27 cellular contexts compared by ENCODE assay signal in genomic region chr1:94496076-94496755, GRCh38. TPM values are rescaled to one million over a fixed set of nuclear protein-coding genes. Genes with fewer than 3 reads are reported as not detected.
"Had no signal": no experiment of that assay in that cellular context is flagged by ENCODE, and none has a peak within 500 bp of the region (broad histone marks: within the 10 kb centered on the region; RNA-seq: fewer than 3 reads in every experiment).

No MANE protein-coding gene starts in this region.

- H3K4me1 Mint-ChIP-seq: immature natural killer cell; mesothelial cell of epicardium; naive B cell; stimulated activated naive B cell treated with anti-CD40 and anti-IgM and Interleukin-4, amounts not matched to agents 10 μg/mL and 1 μg/mL and 100 μg/mL, for 72 hours had no signal

- ATAC-seq: heart left ventricle; left cardiac atrium; left lobe of liver; left ventricle myocardium superior; lower lobe of right lung; natural killer cell treated with Interleukin-12 subunit alpha and Interleukin-12 subunit beta and Interleukin-15 and Interleukin-18, amount 100 ng/mL, for 72 hours; right lobe of liver; stimulated activated naive B cell treated with anti-CD40 and anti-IgM and Interleukin-4, amounts not matched to agents 10 μg/mL and 1 μg/mL and 100 μg/mL, for 72 hours; stimulated activated naive CD8-positive, alpha-beta T cell treated with anti-CD3 and anti-CD28 coated beads, Interleukin-15, Interleukin-2, amounts not matched to agents 100 U/mL and 50 U/mL, for 24 hours had no signal

- FAIRE-seq: islet of Langerhans, kidney had no signal

- H3K27ac ChIP-seq: heart left ventricle, lower lobe of right lung, right atrium auricular region, right lobe of liver, stomach, testis, thyroid gland, transverse colon, upper lobe of left lung, vagina had no signal

- H3K9me3 Mint-ChIP-seq: immature natural killer cell; naive B cell; natural killer cell treated with Interleukin-12 subunit alpha and Interleukin-12 subunit beta and Interleukin-15 and Interleukin-18, amount 100 ng/mL, for 72 hours; stimulated activated naive B cell treated with anti-CD40 and anti-IgM and Interleukin-4, amounts not matched to agents 10 μg/mL and 1 μg/mL and 100 μg/mL, for 72 hours had no signal

- H3K27me3 Mint-ChIP-seq: naive B cell; natural killer cell treated with Interleukin-12 subunit alpha and Interleukin-12 subunit beta and Interleukin-15 and Interleukin-18, amount 100 ng/mL, for 72 hours; progenitor cell of endocrine pancreas; stimulated activated naive B cell treated with anti-CD40 and anti-IgM and Interleukin-4, amounts not matched to agents 10 μg/mL and 1 μg/mL and 100 μg/mL, for 72 hours had no signal

- DNase-seq: heart left ventricle; hypothalamus; immature natural killer cell; kidney; left cardiac atrium; left ventricle myocardium superior; lower lobe of right lung; mesendoderm; naive B cell; nucleus accumbens; right lobe of liver; stimulated activated CD4-positive, alpha-beta T cell treated with anti-CD3 and anti-CD28 coated beads, Interleukin-1b, Interleukin-23, amount 100 ng/mL, for 48 hours; stimulated activated CD4-positive, alpha-beta T cell treated with anti-CD3 and anti-CD28 coated beads, Interleukin-4, amount 100 ng/mL, for 1 hour; stimulated activated naive B cell treated with anti-CD40 and anti-IgM and Interleukin-4, amounts not matched to agents 10 μg/mL and 1 μg/mL and 100 μg/mL, for 72 hours; stimulated activated naive CD8-positive, alpha-beta T cell treated with anti-CD3 and anti-CD28 coated beads, Interleukin-15, Interleukin-2, amounts not matched to agents 100 U/mL and 50 U/mL, for 24 hours; stomach; testis; thyroid gland; transverse colon; upper lobe of left lung had no signal

- H3K27ac Mint-ChIP-seq: mesothelial cell of epicardium; natural killer cell treated with Interleukin-12 subunit alpha and Interleukin-12 subunit beta and Interleukin-15 and Interleukin-18, amount 100 ng/mL, for 72 hours; progenitor cell of endocrine pancreas; stimulated activated naive B cell treated with anti-CD40 and anti-IgM and Interleukin-4, amounts not matched to agents 10 μg/mL and 1 μg/mL and 100 μg/mL, for 72 hours had no signal

- H3K4me3 Mint-ChIP-seq: immature natural killer cell; mesothelial cell of epicardium; naive B cell; natural killer cell treated with Interleukin-12 subunit alpha and Interleukin-12 subunit beta and Interleukin-15 and Interleukin-18, amount 100 ng/mL, for 72 hours; stimulated activated naive B cell treated with anti-CD40 and anti-IgM and Interleukin-4, amounts not matched to agents 10 μg/mL and 1 μg/mL and 100 μg/mL, for 72 hours had no signal

RNA-seq across cellular contexts. Expression of gene F3, which starts 45.3 kb away (rescaled TPM):
- total RNA-seq: natural killer cell treated with Interleukin-12 subunit alpha and Interleukin-12 subunit beta and Interleukin-15 and Interleukin-18, amount 100 ng/mL, for 72 hours had no signal
